In genomic region chr13:98279473-98280175, GRCh38 we compare ENCODE assay signal across 8 cellular contexts.
DNase-seq lines count a peak whose midpoint lies in the region; ATAC-seq and TF ChIP-seq lines count a peak whose summit lies in the region.

No MANE protein-coding gene starts in this region.

- in situ Hi-C loops in ACHN (cut with HindIII; ENCODE audit: low pct_ligation_motif_present, low pct_unique_long_range_greater_than_20kb, low sequenced_read_pairs) = no loop called here

- no peak overlapping the region for H3K4me3 ChIP-seq in epithelial cell of esophagus (ENCODE audit: low read length)

- no peak for TF ChIP-seq CTCF in epithelial cell of esophagus (IDR thresholded peaks at IDR 0.05; ENCODE audit: insufficient read depth, low read depth, low read length, missing control alignments)

- DNase-seq in ACHN = peak; percentile 86
- peak; percentile 68 for DNase-seq in NCI-H2107 (lab: John Stamatoyannopoulos, UW)
- peak; percentile 54 for DNase-seq in epithelial cell of esophagus (ENCODE audit: low read depth)
- DNase-seq in cerebellar nuclear complex (lab: John Stamatoyannopoulos, UW) = no peak
- no peak for DNase-seq in AG20443 (ENCODE audit: low spot score)

- ATAC-seq in GM19467 (IDR thresholded peaks at IDR 0.05; ENCODE audit: unreplicated experiment) (peak; percentile 81), GM19328 (IDR thresholded peaks at IDR 0.05; ENCODE audit: unreplicated experiment) (no peak), HG02885 (IDR thresholded peaks at IDR 0.05; ENCODE audit: poor library complexity, unreplicated experiment) (no peak)

Comparison
In these comparisons a context has a peak if more than half of its experiments do, and no peak if none do; other contexts are left out.
1. DNase-seq: peak in ACHN (single experiment), NCI-H2107 (single experiment) and epithelial cell of esophagus (single experiment); none in cerebellar nuclear complex (0 of 2) and AG20443 (single experiment).